In genomic region chr17:43024407-43025289, GRCh38 we compare ENCODE assay signal across 1 cellular context.
TF ChIP-seq lines count a peak whose summit lies in the region.

RND2 (plus strand) TSS chr17:43025231; CDS start chr17:43025348, 117 bp downstream.

TF ChIP-seq in GM12878, 131 proteins besides CTCF, POLR2A, EP300 and RAD21 (continued from another document and continues in another):
- peak; percentile 76; the same call in 1 of the 2 replicates for TF ChIP-seq NKRF (conservative IDR thresholded peaks at IDR 0.05)
- TF ChIP-seq SIN3A (IDR thresholded peaks at IDR 0.05; ENCODE audit: low read depth, low read length) = peak; percentile 74
- peak in 1 of 2 experiments; percentile 45; a peak in 1 of 4 replicates for TF ChIP-seq BHLHE40 (IDR thresholded peaks at IDR 0.05; ENCODE audit: borderline replicate concordance in 1 of 2, low read depth in 2 of 2, low read length in 1 of 2)
- no peak for TF ChIP-seq STAT3 (IDR thresholded peaks at IDR 0.05; ENCODE audit: low read depth, low read length)
- no peak for TF ChIP-seq FOS (IDR thresholded peaks at IDR 0.05; ENCODE audit: borderline replicate concordance, extremely low read depth, insufficient read length)
- TF ChIP-seq POU2F2 (IDR thresholded peaks at IDR 0.05; ENCODE audit: borderline replicate concordance, low read depth, low read length) = peak; percentile 22; the same call in 1 of the 3 replicates
- TF ChIP-seq CEBPB (IDR thresholded peaks at IDR 0.05; ENCODE audit: borderline replicate concordance in 1 of 2, low read depth in 2 of 2, low read length in 2 of 2) = no peak
- peak; percentile 28; the same call in 1 of the 2 replicates for TF ChIP-seq RELB (IDR thresholded peaks at IDR 0.05; ENCODE audit: low read depth)
- no peak for TF ChIP-seq KDM1A (IDR thresholded peaks at IDR 0.05; ENCODE audit: borderline replicate concordance)
- peak; percentile 78 for TF ChIP-seq ATF2 (IDR thresholded peaks at IDR 0.05; ENCODE audit: low read length)
- peak; percentile 32; the same call in 1 of the 2 replicates for TF ChIP-seq FOXK2 (IDR thresholded peaks at IDR 0.05)
- TF ChIP-seq NFIC (IDR thresholded peaks at IDR 0.05; ENCODE audit: low read depth, low read length) = no peak
- TF ChIP-seq ZBED1 (IDR thresholded peaks at IDR 0.05; ENCODE audit: borderline replicate concordance) = no peak
- TF ChIP-seq CHD2 (IDR thresholded peaks at IDR 0.05; ENCODE audit: borderline replicate concordance, low read depth, low read length) = 0 out of 2 replicates have a peak, but pooled peaks have one; percentile 19
- no peak for TF ChIP-seq CREM (IDR thresholded peaks at IDR 0.05; ENCODE audit: low read depth)
- TF ChIP-seq EGR1 (IDR thresholded peaks at IDR 0.05; ENCODE audit: borderline replicate concordance in 1 of 2, low read depth in 2 of 2, low read length in 2 of 2) = peak in 1 of 2 experiments; percentile 94; a peak in 2 of 3 replicates
- TF ChIP-seq HDAC2 (IDR thresholded peaks at IDR 0.05) = no peak
- no peak; the same call in 1 of the 2 replicates for TF ChIP-seq HCFC1 (IDR thresholded peaks at IDR 0.05; ENCODE audit: low read length)
- no peak for TF ChIP-seq USF1 (IDR thresholded peaks at IDR 0.05; ENCODE audit: borderline replicate concordance, extremely low read length, insufficient read depth, low read depth, low read length)
- no peak for TF ChIP-seq ZNF384 (IDR thresholded peaks at IDR 0.05; ENCODE audit: borderline replicate concordance, low read depth, low read length)
- peak; percentile 49; the same call in 1 of the 2 replicates for TF ChIP-seq RUNX3 (IDR thresholded peaks at IDR 0.05; ENCODE audit: low read length)
- no peak for TF ChIP-seq CEBPZ (IDR thresholded peaks at IDR 0.05; ENCODE audit: low read depth, low read length)
- peak; percentile 65 for TF ChIP-seq SMC3 (IDR thresholded peaks at IDR 0.05; ENCODE audit: borderline replicate concordance, low read length)
- no peak for TF ChIP-seq NR2C2 (IDR thresholded peaks at IDR 0.05; ENCODE audit: borderline replicate concordance, control insufficient read depth, insufficient read length, low read depth)
- 0 out of 2 replicates have a peak, but pooled peaks have one; percentile 24 for TF ChIP-seq MAX (IDR thresholded peaks at IDR 0.05; ENCODE audit: low read depth, low read length)
- no peak for TF ChIP-seq BCLAF1 (IDR thresholded peaks at IDR 0.05)
- TF ChIP-seq CBX5 (IDR thresholded peaks at IDR 0.05; ENCODE audit: low read depth) = no peak
- no peak for TF ChIP-seq E2F4 (IDR thresholded peaks at IDR 0.05; ENCODE audit: low read depth, low read length)
- TF ChIP-seq NBN (IDR thresholded peaks at IDR 0.05) = 0 out of 2 replicates have a peak, but pooled peaks have one; percentile 54
- TF ChIP-seq MLLT1 (IDR thresholded peaks at IDR 0.05) = 0 out of 2 replicates have a peak, but pooled peaks have one; percentile 29
- TF ChIP-seq SUZ12 (IDR thresholded peaks at IDR 0.05; ENCODE audit: unreplicated experiment) = no peak
- TF ChIP-seq GATAD2B (conservative IDR thresholded peaks at IDR 0.05; ENCODE audit: low read depth) = peak; percentile 55; the same call in 1 of the 2 replicates
- TF ChIP-seq NFXL1 (IDR thresholded peaks at IDR 0.05; ENCODE audit: borderline replicate concordance) = no peak
- no peak for TF ChIP-seq ATF3 (IDR thresholded peaks at IDR 0.05; ENCODE audit: borderline replicate concordance, extremely low read depth, low read depth, low read length)
- peak; percentile 33 for TF ChIP-seq MEF2B (IDR thresholded peaks at IDR 0.05; ENCODE audit: partially characterized antibody, poor library complexity, severe bottlenecking)
- TF ChIP-seq BACH1 (IDR thresholded peaks at IDR 0.05; ENCODE audit: borderline replicate concordance) = no peak
- no peak for TF ChIP-seq ZBTB33 (IDR thresholded peaks at IDR 0.05)
- TF ChIP-seq PBX3 (IDR thresholded peaks at IDR 0.05; ENCODE audit: insufficient replicate concordance, low read depth, low read length) = no peak
- TF ChIP-seq SMARCA5 (IDR thresholded peaks at IDR 0.05) = peak; percentile 65
